Comparison of ENCODE assay signal across 17 cellular contexts in the genomic region with DNA sequence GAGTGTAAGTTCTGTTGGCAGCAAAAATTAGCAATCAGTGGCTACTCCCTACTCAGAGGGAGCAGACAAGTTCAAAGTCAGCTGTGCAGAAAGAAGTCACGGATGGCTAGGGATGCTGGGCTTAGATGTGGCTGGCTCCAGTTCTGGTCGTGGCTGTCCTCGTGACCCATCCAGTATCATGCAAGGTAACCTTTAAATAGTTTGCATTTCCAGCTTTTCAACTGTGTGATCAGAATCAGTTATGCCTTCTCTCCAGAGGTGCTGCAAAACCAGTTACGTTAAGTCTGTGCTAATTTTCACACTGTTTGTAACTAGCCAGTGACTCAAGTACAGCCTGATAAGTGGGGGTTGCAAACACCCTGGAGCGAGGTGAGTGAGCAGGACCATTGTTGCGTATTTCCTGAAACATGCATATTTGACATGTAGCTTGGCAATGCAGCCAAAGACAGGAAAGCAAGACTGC.
DNase-seq lines count a peak whose midpoint lies in the region; ATAC-seq and TF ChIP-seq lines count a peak whose summit lies in the region.
"Had no signal": no experiment of that assay in that cellular context is flagged by ENCODE, and none has a peak within 500 bp of the region (broad histone marks: within the 10 kb centered on the region; RNA-seq: fewer than 3 reads in every experiment).

No MANE protein-coding gene starts in this region.

- no peaks in the 10 kb centered on the region for H3K27me3 ChIP-seq in lung (ENCODE audit: control insufficient read depth, insufficient read depth)
- H3K27me3 ChIP-seq: dorsolateral prefrontal cortex, ovary had no signal

- POLR2A ChIA-PET in RWPE1 (lab: Yijun Ruan, JAX; ENCODE audit: low non-redundant PET): no interaction called here

- DNase-seq in RWPE1 (ENCODE audit: low spot score) (peak; percentile 23), lung (ENCODE audit: low spot score) (no peak), iPS-NIHi11 (ENCODE audit: low spot score) (no peak), T-helper 1 cell (no peak), sciatic nerve (ENCODE audit: low spot score) (no peak)
- no peak for DNase-seq in stimulated activated CD4-positive, alpha-beta T cell treated with anti-CD3 and anti-CD28 coated beads, Interleukin-4, amount 100 ng/mL, for 24 hours
- DNase-seq: activated CD8-positive, alpha-beta memory T cell treated with anti-CD3 and anti-CD28 coated beads, Interleukin-2, amount 10 ng/mL, durations not matched to agents 7 days and 5 days; dorsolateral prefrontal cortex; head of caudate nucleus; NCI-H1417 treated with DMSO at 0.1 percent for 48 hours; NCI-H524; ovary; SHP77 treated with DMSO at 0.1 percent for 48 hours; stimulated activated CD4-positive, alpha-beta T cell treated with anti-CD3 and anti-CD28 coated beads, Interleukin-2, amount 100 ng/mL, for 24 hours; stimulated activated naive CD4-positive, alpha-beta T cell had no signal

- intact Hi-C loops in sciatic nerve (cut with DNase I): no loop called here

- ATAC-seq in GM18511 (IDR thresholded peaks at IDR 0.05; ENCODE audit: unreplicated experiment): peak; percentile 52
- peak; percentile 36 for ATAC-seq in HG02798 (IDR thresholded peaks at IDR 0.05; ENCODE audit: poor library complexity, unreplicated experiment)
- ATAC-seq in lung (ENCODE audit: insufficient read depth, low FRiP score): peak; percentile 48
- ATAC-seq in sciatic nerve: no peak
- ATAC-seq: activated CD8-positive, alpha-beta memory T cell treated with anti-CD3 and anti-CD28 coated beads, Interleukin-2, amount 10 ng/mL, durations not matched to agents 7 days and 5 days had no signal

- 44 to 60% methylated on average over 6 of the region's 6 CpGs for WGBS in lung, 2 donors

- H3K27ac ChIP-seq in RWPE1 (no peak overlapping the region), lung (ENCODE audit: low read depth in 1 of 2, low read length in 1 of 2) (no peak overlapping the region)
- H3K27ac ChIP-seq: dorsolateral prefrontal cortex, ovary had no signal

- TF ChIP-seq CTCF in RWPE1 (conservative IDR thresholded peaks at IDR 0.05; ENCODE audit: low read depth): no peak
- TF ChIP-seq CTCF in lung (IDR thresholded peaks at IDR 0.05; ENCODE audit: control extremely low read depth, extremely low read depth): no peak

- H3K4me3 ChIP-seq in lung: no peak overlapping the region
- H3K4me3 ChIP-seq: dorsolateral prefrontal cortex, ovary had no signal

- H3K9me3 ChIP-seq in lung (ENCODE audit: control insufficient read depth in 2 of 2, insufficient read depth in 1 of 2, low read length in 1 of 2): peaks cover 0 to 4% of the 10 kb centered on the region in 2 donors
- H3K9me3 ChIP-seq: ovary had no signal

- H3K4me1 ChIP-seq in lung (ENCODE audit: control insufficient read depth in 2 of 2, insufficient read depth in 2 of 2, low read length in 2 of 2): no peaks in the 10 kb centered on the region

- H3K36me3 ChIP-seq in lung (ENCODE audit: control insufficient read depth in 2 of 2, insufficient read depth in 2 of 2, low read length in 2 of 2): no peaks in the 10 kb centered on the region
- H3K36me3 ChIP-seq: ovary had no signal

- CTCF ChIA-PET in RWPE1 (lab: Yijun Ruan, JAX): interaction anchor here (0.6 kb wide), 1 partner anchor 46 kb away, joined by 3 read pairs; no protein-coding TSS in a partner anchor
